In genomic region chr3:190252080-190252479, GRCh38 we compare ENCODE assay signal across 15 cellular contexts.
A peak's percentile ranks its signal among the peaks of the same experiment; 100 is the strongest.
DNase-seq lines count a peak whose midpoint lies in the region; ATAC-seq and TF ChIP-seq lines count a peak whose summit lies in the region.
"Had no signal": no experiment of that assay in that cellular context is flagged by ENCODE, and none has a peak within 500 bp of the region (broad histone marks: within the 10 kb centered on the region; RNA-seq: fewer than 3 reads in every experiment).

No MANE protein-coding gene starts in this region.

- H3K27me3 ChIP-seq in right atrium auricular region (no peaks in the 10 kb centered on the region), SJSA1 (replicated peaks) (no peaks in the 10 kb centered on the region)
- H3K27me3 ChIP-seq: brain microvascular endothelial cell had no signal

- H3K36me3 ChIP-seq in right atrium auricular region (no peaks in the 10 kb centered on the region), SJSA1 (no peaks in the 10 kb centered on the region)
- H3K36me3 ChIP-seq: brain microvascular endothelial cell had no signal

- ATAC-seq in Right ventricle myocardium superior (ENCODE audit: poor library complexity) (peak; percentile 71), esophagus mucosa (no peak)
- ATAC-seq: A549, Panc1 had no signal

- no peak for DNase-seq in Right ventricle myocardium superior
- no peak for DNase-seq in right atrium auricular region (ENCODE audit: low spot score)
- peak in 1 of 2 experiments; percentile 24 for DNase-seq in SJSA1 (ENCODE audit: low read depth in 1 of 2, low spot score in 2 of 2)
- peak; percentile 69 to 77 for DNase-seq in foreskin fibroblast
- no peak for DNase-seq in anterior cingulate cortex (lab: John Stamatoyannopoulos, UW)
- no peak for DNase-seq in stimulated activated CD4-positive, alpha-beta T cell treated with anti-CD3 and anti-CD28 coated beads, Interleukin-2, amount 100 ng/mL, for 48 hours
- no peak for DNase-seq in glomerular visceral epithelial cell (ENCODE audit: extremely low spot score)
- DNase-seq: activated T-cell treated with anti-CD3 and anti-CD28 coated beads for 4 hours; brain microvascular endothelial cell; GOT3; NCI-H2107; stimulated activated CD4-positive, alpha-beta T cell treated with anti-CD3 and anti-CD28 coated beads, Interleukin-4, amount 100 ng/mL, for 1 hour had no signal

- H3K9me3 ChIP-seq in right atrium auricular region (no peaks in the 10 kb centered on the region), SJSA1 (replicated peaks) (no peaks in the 10 kb centered on the region; the same call in 1 of the 2 replicates)
- H3K9me3 ChIP-seq: A549 had no signal

- H3K4me1 ChIP-seq in right atrium auricular region (no peaks in the 10 kb centered on the region), SJSA1 (replicated peaks) (peaks cover 20% of the 10 kb centered on the region)
- H3K4me1 ChIP-seq: A549 had no signal

- no peak for TF ChIP-seq CTCF in right atrium auricular region (IDR thresholded peaks at IDR 0.05)
- no peak for TF ChIP-seq CTCF in foreskin fibroblast (IDR thresholded peaks at IDR 0.05; ENCODE audit: low read depth, low read length)

- intact Hi-C loops in Right ventricle myocardium superior (cut with DNase I) = no loop called here

- H3K27ac ChIP-seq in right atrium auricular region = no peak overlapping the region
- H3K27ac ChIP-seq in SJSA1 = peak overlapping the region; percentile 20; the same call in 1 of the 2 replicates
- H3K27ac ChIP-seq: A549, brain microvascular endothelial cell had no signal

- H3K4me3 ChIP-seq in right atrium auricular region = no peak overlapping the region
- H3K4me3 ChIP-seq in SJSA1 = no peak overlapping the region
- no peak overlapping the region for H3K4me3 ChIP-seq in foreskin fibroblast (ENCODE audit: low read depth in 1 of 2, low read length in 2 of 2)
- H3K4me3 ChIP-seq: A549 had no signal

Comparison
In these comparisons a context has a peak if more than half of its experiments do, and no peak if none do; other contexts are left out.
1. DNase-seq: peak in foreskin fibroblast (2 of 2); none in Right ventricle myocardium superior (single experiment), right atrium auricular region (single experiment), anterior cingulate cortex (0 of 58), stimulated activated CD4-positive, alpha-beta T cell treated with anti-CD3 and anti-CD28 coated beads, Interleukin-2, amount 100 ng/mL, for 48 hours (0 of 2) and glomerular visceral epithelial cell (single experiment).